In genomic region chr17:76071497-76072148, GRCh38 we compare ENCODE assay signal across 8 cellular contexts. TPM values are rescaled to one million over a fixed set of nuclear protein-coding genes. Genes with fewer than 3 reads are reported as not detected.
DNase-seq lines count a peak whose midpoint lies in the region; ATAC-seq lines count a peak whose summit lies in the region.

No MANE protein-coding gene starts in this region.

- peak overlapping the region; percentile 81 for H3K4me3 ChIP-seq in iPS-11a (ENCODE audit: low read depth, low read length)

- H3K4me3 Mint-ChIP-seq in activated T-cell treated with anti-CD3 and anti-CD28 coated beads, Interleukin-2, amount 50 U/mL, for 4 hours = peak overlapping the region; percentile 99

- peak; percentile 74 to 77 for ATAC-seq in activated T-cell treated with anti-CD3 and anti-CD28 coated beads, Interleukin-2, amount 50 U/mL, for 4 hours
- peak; percentile 74 for ATAC-seq in stimulated activated naive CD8-positive, alpha-beta T cell treated with anti-CD3 and anti-CD28 coated beads, Interleukin-15, Interleukin-2, amounts not matched to agents 100 U/mL and 50 U/mL, for 24 hours

- H3K4me1 Mint-ChIP-seq in activated T-cell treated with anti-CD3 and anti-CD28 coated beads, Interleukin-2, amount 50 U/mL, for 4 hours (ENCODE audit: low read depth) = peaks cover 43% of the 10 kb centered on the region

- peaks cover 7% of the 10 kb centered on the region for H3K36me3 Mint-ChIP-seq in activated T-cell treated with anti-CD3 and anti-CD28 coated beads, Interleukin-2, amount 50 U/mL, for 4 hours (ENCODE audit: insufficient read depth)

- peaks cover 27% of the 10 kb centered on the region for H3K27me3 Mint-ChIP-seq in activated T-cell treated with anti-CD3 and anti-CD28 coated beads, Interleukin-2, amount 50 U/mL, for 4 hours (ENCODE audit: low read depth)

- no peaks in the 10 kb centered on the region for H3K9me3 Mint-ChIP-seq in activated T-cell treated with anti-CD3 and anti-CD28 coated beads, Interleukin-2, amount 50 U/mL, for 4 hours

- DNase-seq in activated T-cell treated with anti-CD3 and anti-CD28 coated beads, Interleukin-2, amount 50 U/mL, for 1 hour = peak; percentile 46
- DNase-seq in activated T-cell treated with anti-CD3 and anti-CD28 coated beads for 4 hours (no peak), 8988T (no peak), cortex of kidney (lab: John Stamatoyannopoulos, UW) (no peak), mesenteric fat pad (ENCODE audit: low spot score) (no peak)
- DNase-seq in activated T-cell treated with anti-CD3 and anti-CD28 coated beads, Interleukin-2, amount 50 U/mL, for 4 hours = no peak
- DNase-seq in stimulated activated naive CD8-positive, alpha-beta T cell treated with anti-CD3 and anti-CD28 coated beads, Interleukin-15, Interleukin-2, amounts not matched to agents 100 U/mL and 50 U/mL, for 24 hours = peak; percentile 48

RNA-seq across cellular contexts. Expression of gene SRP68, which starts 0.7 kb away (rescaled TPM):
- total RNA-seq in activated T-cell treated with anti-CD3 and anti-CD28 coated beads, Interleukin-2, amount 50 U/mL, for 4 hours = 100 to 1,000 TPM in 2 of 3 donors, 10 to 100 TPM in 1; 88.4 to 114 (median 105) TPM
- total RNA-seq in mesenteric fat pad = 69.1 TPM

RNA-seq across cellular contexts. Expression of gene GALR2, which starts 3.0 kb away (rescaled TPM):
- 10 to 100 TPM in 2 of 3 donors, 1 to 10 TPM in 1; 6.1 to 12.6 (median 10.2) TPM for total RNA-seq in activated T-cell treated with anti-CD3 and anti-CD28 coated beads, Interleukin-2, amount 50 U/mL, for 4 hours
- total RNA-seq in mesenteric fat pad = not detected

RNA-seq across cellular contexts. Expression of gene ZACN, which starts 7.4 kb away (rescaled TPM):
- 1 to 10 TPM; 4.9 to 9.7 (median 8.1) TPM for total RNA-seq in activated T-cell treated with anti-CD3 and anti-CD28 coated beads, Interleukin-2, amount 50 U/mL, for 4 hours
- total RNA-seq in mesenteric fat pad = not detected

RNA-seq across cellular contexts. Expression of gene EXOC7, which starts 32.0 kb away (rescaled TPM):
- 100 to 1,000 TPM in 1 of 3 donors, 10 to 100 TPM in 2; 89.9 to 106 (median 91.0) TPM for total RNA-seq in activated T-cell treated with anti-CD3 and anti-CD28 coated beads, Interleukin-2, amount 50 U/mL, for 4 hours
- total RNA-seq in mesenteric fat pad = 117 TPM

RNA-seq across cellular contexts. Expression of gene EVPL, which starts 44.5 kb away (rescaled TPM):
- total RNA-seq in activated T-cell treated with anti-CD3 and anti-CD28 coated beads, Interleukin-2, amount 50 U/mL, for 4 hours = under 1 TPM; 0.11 to 0.18 (median 0.11) TPM
- total RNA-seq in mesenteric fat pad = 0.16 TPM

Comparison
In these comparisons a context has a peak if more than half of its experiments do, and no peak if none do; other contexts are left out.
1. DNase-seq: peak in activated T-cell treated with anti-CD3 and anti-CD28 coated beads, Interleukin-2, amount 50 U/mL, for 1 hour (single experiment) and stimulated activated naive CD8-positive, alpha-beta T cell treated with anti-CD3 and anti-CD28 coated beads, Interleukin-15, Interleukin-2, amounts not matched to agents 100 U/mL and 50 U/mL, for 24 hours (single experiment); none in activated T-cell treated with anti-CD3 and anti-CD28 coated beads for 4 hours (single experiment), activated T-cell treated with anti-CD3 and anti-CD28 coated beads, Interleukin-2, amount 50 U/mL, for 4 hours (single experiment), 8988T (single experiment), cortex of kidney (single experiment) and mesenteric fat pad (single experiment).